Comparison of ENCODE assay signal across 33 cellular contexts in genomic region chr15:57442371-57442770, GRCh38.
"Had no signal": no experiment of that assay in that cellular context is flagged by ENCODE, and none has a peak within 500 bp of the region (broad histone marks: within the 10 kb centered on the region; RNA-seq: fewer than 3 reads in every experiment).

No MANE protein-coding gene starts in this region.

- H3K9ac ChIP-seq: SK-N-SH had no signal

- H3K4me1 ChIP-seq: Peyer's patch had no signal

- H3K36me3 ChIP-seq: brain microvascular endothelial cell, Peyer's patch, SJSA1 had no signal

- ATAC-seq: activated CD8-positive, alpha-beta memory T cell treated with anti-CD3 and anti-CD28 coated beads, Interleukin-2, amount 10 ng/mL, durations not matched to agents 7 days and 5 days; activated T-cell treated with anti-CD3 and anti-CD28 coated beads, Interleukin-2, amount 50 U/mL, for 72 hours; activated T-helper 17 cell treated with anti-CD3 and anti-CD28 coated beads, Interleukin-2, amount 50 U/mL, for 72 hours; PC-3 had no signal

- H3K36me3 Mint-ChIP-seq: activated CD8-positive, alpha-beta memory T cell treated with anti-CD3 and anti-CD28 coated beads, Interleukin-2, amount 10 ng/mL, durations not matched to agents 7 days and 5 days; activated naive CD4-positive, alpha-beta T cell treated with anti-CD3 and anti-CD28 coated beads, Interleukin-2, amount 50 U/mL, for 24 hours; activated naive CD8-positive, alpha-beta T cell treated with anti-CD3 and anti-CD28 coated beads, Interleukin-2, amount 10 ng/mL, durations not matched to agents 7 days and 5 days; IgD-negative memory B cell had no signal

- H3K9me3 Mint-ChIP-seq: activated B cell treated with CpG ODN at 0.5 μM for 24 hours; activated CD4-positive, alpha-beta memory T cell treated with anti-CD3 and anti-CD28 coated beads, Interleukin-2, amount 10 ng/mL, durations not matched to agents 7 days and 5 days; activated naive CD4-positive, alpha-beta T cell treated with anti-CD3 and anti-CD28 coated beads, Interleukin-2, amount 50 U/mL, for 24 hours; activated naive CD8-positive, alpha-beta T cell treated with anti-CD3 and anti-CD28 coated beads, Interleukin-2, amount 10 ng/mL, durations not matched to agents 7 days and 5 days; activated T-cell treated with anti-CD3 and anti-CD28 coated beads, Interleukin-2, amount 50 U/mL, for 72 hours; activated T-helper 17 cell treated with anti-CD3 and anti-CD28 coated beads, Interleukin-2, amount 50 U/mL, for 72 hours; IgD-negative memory B cell; T-helper 1 cell treated with Interleukin-12 subunit alpha and Interleukin-12 subunit beta and Interleukin-4 antibody, amounts not matched to agents 30 μg/mL and 1 μg/mL, for 36 hours; T-helper 2 cell treated with Interferon-gamma antibody and Interleukin-4, amounts not matched to agents 5 μg/mL and 100 μg/mL, for 36 hours had no signal

- H3K27me3 ChIP-seq: brain microvascular endothelial cell, Peyer's patch, SJSA1 had no signal

- H3K9me3 ChIP-seq: Peyer's patch, SJSA1, SK-N-SH had no signal

- H3K27ac ChIP-seq: brain microvascular endothelial cell, Peyer's patch, SJSA1 had no signal

- H3K4me3 ChIP-seq: Peyer's patch, SJSA1 had no signal

- DNase-seq: activated B cell treated with CpG ODN at 0.5 μM for 24 hours; activated CD4-positive, alpha-beta memory T cell treated with anti-CD3 and anti-CD28 coated beads, Interleukin-2, amount 10 ng/mL, durations not matched to agents 7 days and 5 days; activated CD4-positive, alpha-beta T cell treated with anti-CD3 and anti-CD28 coated beads for 4 hours; activated CD4-positive, CD25-positive, alpha-beta regulatory T cell treated with anti-CD3 and anti-CD28 coated beads, Interleukin-2, amount 50 U/mL, for 72 hours; activated CD8-positive, alpha-beta memory T cell treated with anti-CD3 and anti-CD28 coated beads for 24 hours; activated CD8-positive, alpha-beta memory T cell treated with anti-CD3 and anti-CD28 coated beads, Interleukin-2, amount 10 ng/mL, durations not matched to agents 7 days and 5 days; activated CD8-positive, alpha-beta memory T cell treated with anti-CD3 and anti-CD28 coated beads, Interleukin-2, amount 50 U/mL, for 48 hours; activated effector memory CD4-positive, alpha-beta T cell treated with anti-CD3 and anti-CD28 coated beads, Interleukin-2, amount 50 U/mL, for 16 hours; activated naive CD4-positive, alpha-beta T cell treated with Interleukin-2 at 50 U/mL for 16 hours; activated naive CD8-positive, alpha-beta T cell treated with anti-CD3 and anti-CD28 coated beads, Interleukin-2, amount 10 ng/mL, durations not matched to agents 7 days and 5 days; activated T-cell treated with anti-CD3 and anti-CD28 coated beads, Interleukin-2, amount 50 U/mL, for 72 hours; anterior cingulate cortex; brain microvascular endothelial cell; Karpas-422; KBM-7; NCI-H1105; NCI-H1436; NCI-H1694; NCI-H1930; NCI-H2081 treated with DMSO at 0.1 percent for 48 hours; NCI-H226; NCI-H446 treated with DMSO at 0.1 percent for 48 hours; NCI-H524; PC-3; Peyer's patch; SHP77 treated with DMSO at 0.1 percent for 48 hours; SK-N-SH had no signal

- H3K4me3 Mint-ChIP-seq: activated B cell treated with CpG ODN at 0.5 μM for 24 hours; activated CD4-positive, alpha-beta memory T cell treated with anti-CD3 and anti-CD28 coated beads, Interleukin-2, amount 10 ng/mL, durations not matched to agents 7 days and 5 days; activated CD8-positive, alpha-beta memory T cell treated with anti-CD3 and anti-CD28 coated beads, Interleukin-2, amount 10 ng/mL, durations not matched to agents 7 days and 5 days; activated naive CD4-positive, alpha-beta T cell treated with anti-CD3 and anti-CD28 coated beads, Interleukin-2, amount 50 U/mL, for 24 hours; activated naive CD8-positive, alpha-beta T cell treated with anti-CD3 and anti-CD28 coated beads, Interleukin-2, amount 10 ng/mL, durations not matched to agents 7 days and 5 days; activated T-cell treated with anti-CD3 and anti-CD28 coated beads, Interleukin-2, amount 50 U/mL, for 72 hours; activated T-helper 17 cell treated with anti-CD3 and anti-CD28 coated beads, Interleukin-2, amount 50 U/mL, for 72 hours; IgD-negative memory B cell; T-helper 1 cell treated with Interleukin-12 subunit alpha and Interleukin-12 subunit beta and Interleukin-4 antibody, amounts not matched to agents 30 μg/mL and 1 μg/mL, for 36 hours; T-helper 2 cell treated with Interferon-gamma antibody and Interleukin-4, amounts not matched to agents 5 μg/mL and 100 μg/mL, for 36 hours had no signal

- H3K4me1 Mint-ChIP-seq: activated CD4-positive, alpha-beta memory T cell treated with anti-CD3 and anti-CD28 coated beads, Interleukin-2, amount 10 ng/mL, durations not matched to agents 7 days and 5 days; activated CD8-positive, alpha-beta memory T cell treated with anti-CD3 and anti-CD28 coated beads, Interleukin-2, amount 10 ng/mL, durations not matched to agents 7 days and 5 days; activated naive CD4-positive, alpha-beta T cell treated with anti-CD3 and anti-CD28 coated beads, Interleukin-2, amount 50 U/mL, for 24 hours; activated naive CD8-positive, alpha-beta T cell treated with anti-CD3 and anti-CD28 coated beads, Interleukin-2, amount 10 ng/mL, durations not matched to agents 7 days and 5 days; activated T-helper 17 cell treated with anti-CD3 and anti-CD28 coated beads, Interleukin-2, amount 50 U/mL, for 72 hours had no signal

- H3K27ac Mint-ChIP-seq: activated B cell treated with CpG ODN at 0.5 μM for 24 hours; activated CD4-positive, alpha-beta memory T cell treated with anti-CD3 and anti-CD28 coated beads, Interleukin-2, amount 10 ng/mL, durations not matched to agents 7 days and 5 days; activated CD8-positive, alpha-beta memory T cell treated with anti-CD3 and anti-CD28 coated beads, Interleukin-2, amount 10 ng/mL, durations not matched to agents 7 days and 5 days; activated naive CD4-positive, alpha-beta T cell treated with anti-CD3 and anti-CD28 coated beads, Interleukin-2, amount 50 U/mL, for 24 hours; activated naive CD8-positive, alpha-beta T cell treated with anti-CD3 and anti-CD28 coated beads, Interleukin-2, amount 10 ng/mL, durations not matched to agents 7 days and 5 days; activated T-cell treated with anti-CD3 and anti-CD28 coated beads, Interleukin-2, amount 50 U/mL, for 72 hours; activated T-helper 17 cell treated with anti-CD3 and anti-CD28 coated beads, Interleukin-2, amount 50 U/mL, for 72 hours; IgD-negative memory B cell; T-helper 1 cell treated with Interleukin-12 subunit alpha and Interleukin-12 subunit beta and Interleukin-4 antibody, amounts not matched to agents 30 μg/mL and 1 μg/mL, for 36 hours; T-helper 2 cell treated with Interferon-gamma antibody and Interleukin-4, amounts not matched to agents 5 μg/mL and 100 μg/mL, for 36 hours had no signal
